ENCODE assay signal across 2 cellular contexts in genomic region chr2:217920879-217921603, GRCh38.
TF ChIP-seq lines count a peak whose summit lies in the region.

No MANE protein-coding gene starts in this region.

TF ChIP-seq in H1, 55 proteins besides CTCF, POLR2A, EP300 and RAD21:
- peak; percentile 43; the same call in 1 of the 2 replicates for TF ChIP-seq SUZ12 (IDR thresholded peaks at IDR 0.05; ENCODE audit: low read length)
- TF ChIP-seq YY1 (IDR thresholded peaks at IDR 0.05; ENCODE audit: low read depth, low read length), result peak; percentile 37; the same call in 1 of the 2 replicates
- TF ChIP-seq SP1 (IDR thresholded peaks at IDR 0.05; ENCODE audit: low read depth, low read length), result peak; percentile 68
- TF ChIP-seq CTBP2 (IDR thresholded peaks at IDR 0.05; ENCODE audit: borderline replicate concordance, insufficient read depth, insufficient read length, low read length), result peak; percentile 89
- no peak for TF ChIP-seq GTF2F1 (IDR thresholded peaks at IDR 0.05; ENCODE audit: borderline replicate concordance, low read depth, low read length)
- TF ChIP-seq ASH2L (IDR thresholded peaks at IDR 0.05; ENCODE audit: low read length), result peak; percentile 52
- TF ChIP-seq KDM1A (IDR thresholded peaks at IDR 0.05; ENCODE audit: borderline replicate concordance, low read length), result 0 out of 2 replicates have a peak, but pooled peaks have one; percentile 13
- peak; percentile 56; the same call in 1 of the 2 replicates for TF ChIP-seq TEAD4 (IDR thresholded peaks at IDR 0.05; ENCODE audit: low read depth, low read length)
- no peak for TF ChIP-seq SIN3A (conservative IDR thresholded peaks at IDR 0.05 in 1 of 2, IDR thresholded peaks at IDR 0.05 in 1 of 2; ENCODE audit: low read depth in 1 of 2, low read length in 2 of 2)
- no peak for TF ChIP-seq POLR2AphosphoS5 (IDR thresholded peaks at IDR 0.05; ENCODE audit: low read depth, low read length)
- TF ChIP-seq TAF7 (optimal IDR thresholded peaks at IDR 0.05; ENCODE audit: borderline replicate concordance, low read depth, low read length), result no peak
- peak; percentile 90; the same call in 1 of the 2 replicates for TF ChIP-seq EGR1 (IDR thresholded peaks at IDR 0.05; ENCODE audit: borderline replicate concordance, low read depth, low read length)

TF ChIP-seq in HepG2, 621 proteins besides CTCF, POLR2A, EP300 and RAD21:
- TF ChIP-seq CHCHD3 (CRISPR knock-in tag; IDR thresholded peaks at IDR 0.05) (no peak), HNRNPL (IDR thresholded peaks at IDR 0.05; ENCODE audit: low read depth, low read length) (peak; percentile 72), ZZZ3 (CRISPR knock-in tag; IDR thresholded peaks at IDR 0.05; ENCODE audit: borderline replicate concordance) (no peak), ZKSCAN1 (IDR thresholded peaks at IDR 0.05; ENCODE audit: low read length) (no peak)
- TF ChIP-seq, protein P1, sequence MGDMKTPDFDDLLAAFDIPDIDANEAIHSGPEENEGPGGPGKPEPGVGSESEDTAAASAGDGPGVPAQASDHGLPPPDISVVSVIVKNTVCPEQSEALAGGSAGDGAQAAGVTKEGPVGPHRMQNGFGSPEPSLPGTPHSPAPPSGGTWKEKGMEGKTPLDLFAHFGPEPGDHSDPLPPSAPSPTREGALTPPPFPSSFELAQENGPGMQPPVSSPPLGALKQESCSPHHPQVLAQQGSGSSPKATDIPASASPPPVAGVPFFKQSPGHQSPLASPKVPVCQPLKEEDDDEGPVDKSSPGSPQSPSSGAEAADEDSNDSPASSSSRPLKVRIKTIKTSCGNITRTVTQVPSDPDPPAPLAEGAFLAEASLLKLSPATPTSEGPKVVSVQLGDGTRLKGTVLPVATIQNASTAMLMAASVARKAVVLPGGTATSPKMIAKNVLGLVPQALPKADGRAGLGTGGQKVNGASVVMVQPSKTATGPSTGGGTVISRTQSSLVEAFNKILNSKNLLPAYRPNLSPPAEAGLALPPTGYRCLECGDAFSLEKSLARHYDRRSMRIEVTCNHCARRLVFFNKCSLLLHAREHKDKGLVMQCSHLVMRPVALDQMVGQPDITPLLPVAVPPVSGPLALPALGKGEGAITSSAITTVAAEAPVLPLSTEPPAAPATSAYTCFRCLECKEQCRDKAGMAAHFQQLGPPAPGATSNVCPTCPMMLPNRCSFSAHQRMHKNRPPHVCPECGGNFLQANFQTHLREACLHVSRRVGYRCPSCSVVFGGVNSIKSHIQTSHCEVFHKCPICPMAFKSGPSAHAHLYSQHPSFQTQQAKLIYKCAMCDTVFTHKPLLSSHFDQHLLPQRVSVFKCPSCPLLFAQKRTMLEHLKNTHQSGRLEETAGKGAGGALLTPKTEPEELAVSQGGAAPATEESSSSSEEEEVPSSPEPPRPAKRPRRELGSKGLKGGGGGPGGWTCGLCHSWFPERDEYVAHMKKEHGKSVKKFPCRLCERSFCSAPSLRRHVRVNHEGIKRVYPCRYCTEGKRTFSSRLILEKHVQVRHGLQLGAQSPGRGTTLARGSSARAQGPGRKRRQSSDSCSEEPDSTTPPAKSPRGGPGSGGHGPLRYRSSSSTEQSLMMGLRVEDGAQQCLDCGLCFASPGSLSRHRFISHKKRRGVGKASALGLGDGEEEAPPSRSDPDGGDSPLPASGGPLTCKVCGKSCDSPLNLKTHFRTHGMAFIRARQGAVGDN (CRISPR knock-in tag; IDR thresholded peaks at IDR 0.05), result peak; percentile 35; the same call in 1 of the 2 replicates
- TF ChIP-seq, protein P2, sequence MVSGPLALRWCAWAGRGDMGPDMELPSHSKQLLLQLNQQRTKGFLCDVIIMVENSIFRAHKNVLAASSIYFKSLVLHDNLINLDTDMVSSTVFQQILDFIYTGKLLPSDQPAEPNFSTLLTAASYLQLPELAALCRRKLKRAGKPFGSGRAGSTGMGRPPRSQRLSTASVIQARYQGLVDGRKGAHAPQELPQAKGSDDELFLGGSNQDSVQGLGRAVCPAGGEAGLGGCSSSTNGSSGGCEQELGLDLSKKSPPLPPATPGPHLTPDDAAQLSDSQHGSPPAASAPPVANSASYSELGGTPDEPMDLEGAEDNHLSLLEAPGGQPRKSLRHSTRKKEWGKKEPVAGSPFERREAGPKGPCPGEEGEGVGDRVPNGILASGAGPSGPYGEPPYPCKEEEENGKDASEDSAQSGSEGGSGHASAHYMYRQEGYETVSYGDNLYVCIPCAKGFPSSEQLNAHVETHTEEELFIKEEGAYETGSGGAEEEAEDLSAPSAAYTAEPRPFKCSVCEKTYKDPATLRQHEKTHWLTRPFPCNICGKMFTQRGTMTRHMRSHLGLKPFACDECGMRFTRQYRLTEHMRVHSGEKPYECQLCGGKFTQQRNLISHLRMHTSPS (CRISPR knock-in tag; IDR thresholded peaks at IDR 0.05; ENCODE audit: low read depth), result 0 out of 2 replicates have a peak, but pooled peaks have one; percentile 28
- TF ChIP-seq, protein P3, sequence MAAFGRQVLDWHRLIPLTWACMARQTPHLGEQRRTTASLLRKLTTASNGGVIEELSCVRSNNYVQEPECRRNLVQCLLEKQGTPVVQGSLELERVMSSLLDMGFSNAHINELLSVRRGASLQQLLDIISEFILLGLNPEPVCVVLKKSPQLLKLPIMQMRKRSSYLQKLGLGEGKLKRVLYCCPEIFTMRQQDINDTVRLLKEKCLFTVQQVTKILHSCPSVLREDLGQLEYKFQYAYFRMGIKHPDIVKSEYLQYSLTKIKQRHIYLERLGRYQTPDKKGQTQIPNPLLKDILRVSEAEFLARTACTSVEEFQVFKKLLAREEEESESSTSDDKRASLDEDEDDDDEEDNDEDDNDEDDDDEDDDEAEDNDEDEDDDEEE (CRISPR knock-in tag; IDR thresholded peaks at IDR 0.05), result 0 out of 2 replicates have a peak, but pooled peaks have one; percentile 25
